In the genomic region with DNA sequence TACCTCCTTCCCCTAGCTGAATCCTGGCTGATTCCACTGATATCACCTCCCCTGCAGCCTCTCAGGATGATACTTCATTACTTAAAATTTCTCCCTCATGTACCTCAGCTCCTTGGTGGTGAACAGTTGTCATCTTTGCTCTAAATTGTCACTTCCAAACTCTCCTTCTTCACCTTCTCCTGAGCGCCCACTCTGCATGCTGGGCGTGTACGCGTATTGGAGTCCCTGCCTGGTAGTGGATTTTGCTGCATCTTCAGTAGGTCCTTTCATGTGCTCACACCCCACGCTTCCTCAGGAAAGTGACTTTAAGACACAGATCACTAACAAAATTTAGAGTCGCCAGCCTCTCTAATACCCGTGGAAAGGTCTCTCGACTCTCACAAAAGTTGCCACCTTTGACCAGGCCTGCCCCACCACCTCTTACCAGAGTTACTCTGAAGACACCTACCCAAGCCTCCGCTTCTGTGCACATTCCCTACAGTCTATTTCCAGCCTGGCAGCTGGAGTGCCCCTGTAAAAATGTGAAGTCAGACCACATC, we compare ENCODE assay signal across 1 cellular context.
TF ChIP-seq lines count a peak whose summit lies in the region.

No MANE protein-coding gene starts in this region.

TF ChIP-seq in GM23338, 12 proteins besides CTCF, POLR2A, EP300 and RAD21 (continued from another document):
- TF ChIP-seq, protein P1, sequence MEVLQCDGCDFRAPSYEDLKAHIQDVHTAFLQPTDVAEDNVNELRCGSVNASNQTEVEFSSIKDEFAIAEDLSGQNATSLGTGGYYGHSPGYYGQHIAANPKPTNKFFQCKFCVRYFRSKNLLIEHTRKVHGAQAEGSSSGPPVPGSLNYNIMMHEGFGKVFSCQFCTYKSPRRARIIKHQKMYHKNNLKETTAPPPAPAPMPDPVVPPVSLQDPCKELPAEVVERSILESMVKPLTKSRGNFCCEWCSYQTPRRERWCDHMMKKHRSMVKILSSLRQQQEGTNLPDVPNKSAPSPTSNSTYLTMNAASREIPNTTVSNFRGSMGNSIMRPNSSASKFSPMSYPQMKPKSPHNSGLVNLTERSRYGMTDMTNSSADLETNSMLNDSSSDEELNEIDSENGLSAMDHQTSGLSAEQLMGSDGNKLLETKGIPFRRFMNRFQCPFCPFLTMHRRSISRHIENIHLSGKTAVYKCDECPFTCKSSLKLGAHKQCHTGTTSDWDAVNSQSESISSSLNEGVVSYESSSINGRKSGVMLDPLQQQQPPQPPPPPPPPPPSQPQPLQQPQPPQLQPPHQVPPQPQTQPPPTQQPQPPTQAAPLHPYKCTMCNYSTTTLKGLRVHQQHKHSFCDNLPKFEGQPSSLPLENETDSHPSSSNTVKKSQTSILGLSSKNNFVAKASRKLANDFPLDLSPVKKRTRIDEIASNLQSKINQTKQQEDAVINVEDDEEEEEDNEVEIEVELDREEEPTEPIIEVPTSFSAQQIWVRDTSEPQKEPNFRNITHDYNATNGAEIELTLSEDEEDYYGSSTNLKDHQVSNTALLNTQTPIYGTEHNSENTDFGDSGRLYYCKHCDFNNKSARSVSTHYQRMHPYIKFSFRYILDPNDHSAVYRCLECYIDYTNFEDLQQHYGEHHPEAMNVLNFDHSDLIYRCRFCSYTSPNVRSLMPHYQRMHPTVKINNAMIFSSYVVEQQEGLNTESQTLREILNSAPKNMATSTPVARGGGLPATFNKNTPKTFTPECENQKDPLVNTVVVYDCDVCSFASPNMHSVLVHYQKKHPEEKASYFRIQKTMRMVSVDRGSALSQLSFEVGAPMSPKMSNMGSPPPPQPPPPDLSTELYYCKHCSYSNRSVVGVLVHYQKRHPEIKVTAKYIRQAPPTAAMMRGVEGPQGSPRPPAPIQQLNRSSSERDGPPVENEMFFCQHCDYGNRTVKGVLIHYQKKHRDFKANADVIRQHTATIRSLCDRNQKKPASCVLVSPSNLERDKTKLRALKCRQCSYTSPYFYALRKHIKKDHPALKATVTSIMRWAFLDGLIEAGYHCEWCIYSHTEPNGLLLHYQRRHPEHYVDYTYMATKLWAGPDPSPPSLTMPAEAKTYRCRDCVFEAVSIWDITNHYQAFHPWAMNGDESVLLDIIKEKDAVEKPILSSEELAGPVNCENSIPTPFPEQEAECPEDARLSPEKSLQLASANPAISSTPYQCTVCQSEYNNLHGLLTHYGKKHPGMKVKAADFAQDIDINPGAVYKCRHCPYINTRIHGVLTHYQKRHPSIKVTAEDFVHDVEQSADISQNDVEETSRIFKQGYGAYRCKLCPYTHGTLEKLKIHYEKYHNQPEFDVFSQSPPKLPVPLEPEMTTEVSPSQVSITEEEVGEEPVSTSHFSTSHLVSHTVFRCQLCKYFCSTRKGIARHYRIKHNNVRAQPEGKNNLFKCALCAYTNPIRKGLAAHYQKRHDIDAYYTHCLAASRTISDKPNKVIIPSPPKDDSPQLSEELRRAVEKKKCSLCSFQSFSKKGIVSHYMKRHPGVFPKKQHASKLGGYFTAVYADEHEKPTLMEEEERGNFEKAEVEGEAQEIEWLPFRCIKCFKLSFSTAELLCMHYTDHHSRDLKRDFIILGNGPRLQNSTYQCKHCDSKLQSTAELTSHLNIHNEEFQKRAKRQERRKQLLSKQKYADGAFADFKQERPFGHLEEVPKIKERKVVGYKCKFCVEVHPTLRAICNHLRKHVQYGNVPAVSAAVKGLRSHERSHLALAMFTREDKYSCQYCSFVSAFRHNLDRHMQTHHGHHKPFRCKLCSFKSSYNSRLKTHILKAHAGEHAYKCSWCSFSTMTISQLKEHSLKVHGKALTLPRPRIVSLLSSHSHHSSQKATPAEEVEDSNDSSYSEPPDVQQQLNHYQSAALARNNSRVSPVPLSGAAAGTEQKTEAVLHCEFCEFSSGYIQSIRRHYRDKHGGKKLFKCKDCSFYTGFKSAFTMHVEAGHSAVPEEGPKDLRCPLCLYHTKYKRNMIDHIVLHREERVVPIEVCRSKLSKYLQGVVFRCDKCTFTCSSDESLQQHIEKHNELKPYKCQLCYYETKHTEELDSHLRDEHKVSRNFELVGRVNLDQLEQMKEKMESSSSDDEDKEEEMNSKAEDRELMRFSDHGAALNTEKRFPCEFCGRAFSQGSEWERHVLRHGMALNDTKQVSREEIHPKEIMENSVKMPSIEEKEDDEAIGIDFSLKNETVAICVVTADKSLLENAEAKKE (CRISPR knock-in tag; IDR thresholded peaks at IDR 0.05): no peak
- TF ChIP-seq ZNF331 (CRISPR knock-in tag; IDR thresholded peaks at IDR 0.05; ENCODE audit: low read depth): no peak
- TF ChIP-seq POLR2AphosphoS5 (IDR thresholded peaks at IDR 0.05; ENCODE audit: low read depth): no peak
- TF ChIP-seq CREB1 (CRISPR knock-in tag; IDR thresholded peaks at IDR 0.05; ENCODE audit: low read depth): no peak
- no peak for TF ChIP-seq EZH2 (IDR thresholded peaks at IDR 0.05; ENCODE audit: low read depth, unreplicated experiment)
TF ChIP-seq in GM23338: peak in this region for 0.
